In genomic region chr14:74491952-74492351, GRCh38 we compare ENCODE assay signal across 1 cellular context.
TF ChIP-seq lines count a peak whose summit lies in the region.

No MANE protein-coding gene starts in this region.

TF ChIP-seq in HepG2, 621 proteins besides CTCF, POLR2A, EP300 and RAD21 (continued from another document):
- 0 out of 2 replicates have a peak, but pooled peaks have one; percentile 25 for TF ChIP-seq HMGXB3 (CRISPR knock-in tag; IDR thresholded peaks at IDR 0.05; ENCODE audit: borderline replicate concordance)
- TF ChIP-seq NFKBIZ (CRISPR knock-in tag; IDR thresholded peaks at IDR 0.05) = no peak
- TF ChIP-seq ASH2L (IDR thresholded peaks at IDR 0.05; ENCODE audit: insufficient read length, low read depth, low read length) = no peak
- peak; percentile 48 for TF ChIP-seq NFYC (CRISPR knock-in tag; IDR thresholded peaks at IDR 0.05)
- TF ChIP-seq SALL2 (CRISPR knock-in tag; IDR thresholded peaks at IDR 0.05) = no peak
- no peak for TF ChIP-seq ZNF557 (CRISPR knock-in tag; IDR thresholded peaks at IDR 0.05)
- TF ChIP-seq MTF1 (CRISPR knock-in tag; IDR thresholded peaks at IDR 0.05) = no peak
- TF ChIP-seq MTERF4 (CRISPR knock-in tag; IDR thresholded peaks at IDR 0.05) = no peak
- TF ChIP-seq BCL3 (CRISPR knock-in tag; IDR thresholded peaks at IDR 0.05) = no peak
- no peak for TF ChIP-seq ZNF224 (CRISPR knock-in tag; IDR thresholded peaks at IDR 0.05)
- no peak for TF ChIP-seq IRF2 (CRISPR knock-in tag; IDR thresholded peaks at IDR 0.05)
- no peak for TF ChIP-seq E2F1 (CRISPR knock-in tag; IDR thresholded peaks at IDR 0.05)
- no peak for TF ChIP-seq NCOA5 (CRISPR knock-in tag; IDR thresholded peaks at IDR 0.05)
- no peak for TF ChIP-seq KDM6A (CRISPR knock-in tag; IDR thresholded peaks at IDR 0.05; ENCODE audit: low read depth)
- TF ChIP-seq TOPORS (CRISPR knock-in tag; IDR thresholded peaks at IDR 0.05) = no peak
- no peak for TF ChIP-seq ZBTB7B (CRISPR knock-in tag; IDR thresholded peaks at IDR 0.05)
- no peak for TF ChIP-seq NR2F1 (CRISPR knock-in tag; IDR thresholded peaks at IDR 0.05)
- no peak for TF ChIP-seq MEF2D (CRISPR knock-in tag; IDR thresholded peaks at IDR 0.05)
- TF ChIP-seq CENPT (CRISPR knock-in tag; IDR thresholded peaks at IDR 0.05; ENCODE audit: low read depth) = no peak
- TF ChIP-seq ZNF605 (CRISPR knock-in tag; IDR thresholded peaks at IDR 0.05) = no peak
- TF ChIP-seq CENPX (CRISPR knock-in tag; IDR thresholded peaks at IDR 0.05) = no peak
- TF ChIP-seq XRCC5 (optimal IDR thresholded peaks at IDR 0.05; ENCODE audit: low read length) = no peak
